8 cellular contexts compared by ENCODE assay signal in genomic region chr12:131950182-131950913, GRCh38. TPM values are rescaled to one million over a fixed set of nuclear protein-coding genes. Genes with fewer than 3 reads are reported as not detected.
DNase-seq lines count a peak whose midpoint lies in the region; ATAC-seq and TF ChIP-seq lines count a peak whose summit lies in the region.

No MANE protein-coding gene starts in this region.

- peaks cover 1% of the 10 kb centered on the region for H3K27me3 Mint-ChIP-seq in glutamatergic neuron (ENCODE audit: unreplicated experiment)

- peaks cover 7% of the 10 kb centered on the region; the same call in 1 of the 2 replicates for H3K4me1 ChIP-seq in ES-I3 (ENCODE audit: insufficient read depth, low read length)

- peak; percentile 33 for ATAC-seq in GM21576 (IDR thresholded peaks at IDR 0.05; ENCODE audit: unreplicated experiment)

- H3K36me3 ChIP-seq in ES-I3 (ENCODE audit: insufficient read depth, low read length): no peaks in the 10 kb centered on the region

- H3K9me3 ChIP-seq in ES-I3 (ENCODE audit: control insufficient read depth, insufficient read depth, low read length): no peaks in the 10 kb centered on the region

- no peak for TF ChIP-seq RAD21 in Ishikawa (IDR thresholded peaks at IDR 0.05; ENCODE audit: low read depth)

- H3K27ac Mint-ChIP-seq in glutamatergic neuron (ENCODE audit: unreplicated experiment): peak overlapping the region; percentile 84

- no peaks in the 10 kb centered on the region for H3K36me3 Mint-ChIP-seq in glutamatergic neuron (ENCODE audit: unreplicated experiment)

- intact Hi-C loops in posterior vena cava (cut with DNase I): no loop called here

- H3K9me3 Mint-ChIP-seq in glutamatergic neuron (ENCODE audit: unreplicated experiment): peaks cover 2% of the 10 kb centered on the region

- H3K4me1 Mint-ChIP-seq in glutamatergic neuron (ENCODE audit: low read depth, unreplicated experiment): peaks cover 7% of the 10 kb centered on the region

- TF ChIP-seq EP300 in Ishikawa (IDR thresholded peaks at IDR 0.05; ENCODE audit: borderline replicate concordance): no peak

- no peak for TF ChIP-seq CTCF in glutamatergic neuron (IDR thresholded peaks at IDR 0.05; ENCODE audit: partially characterized antibody, unreplicated experiment)

- H3K9ac ChIP-seq in ES-I3 (ENCODE audit: low read depth, low read length): peak overlapping the region; percentile 98

- peak overlapping the region; percentile 89 for H3K4me3 Mint-ChIP-seq in glutamatergic neuron (ENCODE audit: unreplicated experiment)

- DNase-seq in activated T-helper 1 cell treated with Interleukin-2 at 50 U/mL for 16 hours (ENCODE audit: low read depth): peak; percentile 14
- DNase-seq in glutamatergic neuron: peak; percentile 65
- peak; percentile 87 for DNase-seq in posterior vena cava (ENCODE audit: low spot score)
- no peak for DNase-seq in SHP77 treated with DMSO at 0.1 percent for 48 hours (lab: John Stamatoyannopoulos, UW)
- DNase-seq in mucosa of gallbladder (ENCODE audit: low spot score): no peak

TF ChIP-seq in Ishikawa, 13 proteins besides CTCF, POLR2A, EP300 and RAD21:
- no peak for TF ChIP-seq USF1 (IDR thresholded peaks at IDR 0.05)
- no peak for TF ChIP-seq NFIC (IDR thresholded peaks at IDR 0.05)
- TF ChIP-seq ZBTB7A (IDR thresholded peaks at IDR 0.05; ENCODE audit: low read depth): 0 out of 2 replicates have a peak, but pooled peaks have one; percentile 43
- no peak; the same call in 1 of the 2 replicates for TF ChIP-seq TAF1 (IDR thresholded peaks at IDR 0.05; ENCODE audit: low read depth)

RNA-seq across cellular contexts. Expression of gene EP400, which starts 0.6 kb away (rescaled TPM):
- total RNA-seq in glutamatergic neuron (ENCODE audit: unreplicated experiment) (85.8 TPM), posterior vena cava (10 to 100 TPM; 32.6 to 35.2 TPM), mucosa of gallbladder (42.5 TPM)

RNA-seq across cellular contexts. Expression of gene PUS1, which starts 21.3 kb away (rescaled TPM):
- total RNA-seq in glutamatergic neuron (ENCODE audit: unreplicated experiment) (28.1 TPM), posterior vena cava (10 to 100 TPM; 12.5 to 16.1 TPM), mucosa of gallbladder (26.0 TPM)

RNA-seq across cellular contexts. Expression of gene ULK1, which starts 55.9 kb away (rescaled TPM):
- total RNA-seq in glutamatergic neuron (ENCODE audit: unreplicated experiment): 168 TPM
- 10 to 100 TPM; 23.0 to 23.8 TPM for total RNA-seq in posterior vena cava
- 80.7 TPM for total RNA-seq in mucosa of gallbladder

Comparison
In these comparisons a context has a peak if more than half of its experiments do, and no peak if none do; other contexts are left out.
1. DNase-seq: peak in activated T-helper 1 cell treated with Interleukin-2 at 50 U/mL for 16 hours (single experiment), glutamatergic neuron (single experiment) and posterior vena cava (single experiment); none in SHP77 treated with DMSO at 0.1 percent for 48 hours (single experiment) and mucosa of gallbladder (single experiment).